In genomic region chr12:56474389-56474788, GRCh38 we compare ENCODE assay signal across 19 cellular contexts. TPM values are rescaled to one million over a fixed set of nuclear protein-coding genes. Genes with fewer than 3 reads are reported as not detected.
"Had no signal": no experiment of that assay in that cellular context is flagged by ENCODE, and none has a peak within 500 bp of the region (broad histone marks: within the 10 kb centered on the region; RNA-seq: fewer than 3 reads in every experiment).

No MANE protein-coding gene starts in this region.

- H3K27ac Mint-ChIP-seq: nephron had no signal

- FAIRE-seq: frontal cortex, urothelium cell line had no signal

- H3K27me3 ChIP-seq: sigmoid colon had no signal

- DNase-seq: effector CD8-positive, alpha-beta T cell; islet precursor cell; mesendoderm; naive B cell; sigmoid colon; stimulated activated CD4-positive, alpha-beta T cell treated with anti-CD3 and anti-CD28 coated beads, Interleukin-12 subunit alpha, Interleukin-12 subunit beta, amount 100 ng/mL, for 4 hours; stimulated activated naive CD4-positive, alpha-beta T cell treated with Interleukin-2 at 50 U/mL for 16 hours; trophoblast cell had no signal

- H3K36me3 ChIP-seq: prostate gland, sigmoid colon had no signal

- H3K9me3 ChIP-seq: prostate gland, sigmoid colon had no signal

- H3K4me3 Mint-ChIP-seq: naive B cell, nephron had no signal

- H3K27me3 Mint-ChIP-seq: naive B cell had no signal

- H2AFZ ChIP-seq: parathyroid adenoma had no signal

- H3K36me3 Mint-ChIP-seq: naive B cell had no signal

- H3K9me3 Mint-ChIP-seq: naive B cell, nephron had no signal

- H3K4me1 ChIP-seq: parathyroid adenoma, prostate gland had no signal

- H3K4me3 ChIP-seq: coronary artery, prostate gland, sigmoid colon, skin epidermis had no signal

- H3K27ac ChIP-seq: coronary artery, parathyroid adenoma, prostate gland, sigmoid colon, skin epidermis had no signal

- H3K9ac ChIP-seq: parathyroid adenoma had no signal

RNA-seq across cellular contexts. Expression of gene MIP, which starts 19.9 kb away (rescaled TPM):
- total RNA-seq: chondrocyte, fibroblast of lung, glomerular endothelial cell, omental fat pad, prostate gland, sigmoid colon had no signal
- polyA plus RNA-seq: fibroblast of lung had no signal
